ENCODE assay signal across 11 cellular contexts in the genomic region with DNA sequence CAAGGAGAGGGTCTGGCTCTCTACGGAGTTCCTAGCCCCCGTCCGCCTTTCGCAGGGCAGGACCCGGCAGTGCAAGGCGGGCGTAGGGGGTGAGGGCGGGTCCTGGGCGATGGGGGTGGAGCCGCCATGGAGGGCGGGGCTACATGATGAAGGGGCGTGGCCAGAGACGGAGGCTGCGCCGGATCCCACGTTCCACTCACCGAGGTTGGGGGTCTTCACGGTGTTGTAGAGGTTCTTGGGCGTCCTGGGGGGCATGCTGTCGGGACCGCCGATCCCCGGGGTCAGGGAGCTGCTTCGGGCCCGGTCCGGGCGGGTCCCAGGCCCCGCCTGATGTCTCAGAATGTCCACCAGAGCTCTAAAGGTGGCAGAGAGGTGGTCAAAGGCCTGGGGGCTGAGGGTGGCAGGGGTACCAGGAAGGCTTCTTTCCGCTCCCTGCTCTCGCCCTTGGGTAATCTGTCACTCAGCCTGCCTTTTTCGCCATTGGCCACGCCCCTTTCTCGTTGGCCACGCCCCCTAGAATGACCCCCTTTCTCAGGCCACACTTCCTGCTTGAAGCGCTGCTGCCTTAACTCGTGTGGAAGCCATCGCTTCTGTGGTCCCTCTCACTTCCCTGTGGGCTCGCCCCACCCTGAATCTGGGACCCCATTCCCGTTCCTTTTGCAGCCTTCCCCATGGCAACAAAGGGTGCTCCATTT. TPM values are rescaled to one million over a fixed set of nuclear protein-coding genes. Genes with fewer than 3 reads are reported as not detected.
DNase-seq lines count a peak whose midpoint lies in the region; ATAC-seq and TF ChIP-seq lines count a peak whose summit lies in the region.
"Had no signal": no experiment of that assay in that cellular context is flagged by ENCODE, and none has a peak within 500 bp of the region (broad histone marks: within the 10 kb centered on the region; RNA-seq: fewer than 3 reads in every experiment).

No MANE protein-coding gene starts in this region.

- H3K4me1 ChIP-seq in mammary epithelial cell (ENCODE audit: insufficient read depth, low read length): peaks cover 5% of the 10 kb centered on the region
- no peaks in the 10 kb centered on the region for H3K4me1 ChIP-seq in breast epithelium

- no peak overlapping the region for H2AFZ ChIP-seq in mammary epithelial cell (ENCODE audit: low read depth, low read length)

- H3K36me3 ChIP-seq in mammary epithelial cell (ENCODE audit: insufficient read depth, low read length) (no peaks in the 10 kb centered on the region), breast epithelium (no peaks in the 10 kb centered on the region)

- no peak for TF ChIP-seq POLR2A in breast epithelium (IDR thresholded peaks at IDR 0.05)
- peak; percentile 28 for TF ChIP-seq POLR2A in erythroblast (IDR thresholded peaks at IDR 0.05; ENCODE audit: low read length)

- ATAC-seq in HG02970 (IDR thresholded peaks at IDR 0.05; ENCODE audit: low FRiP score, unreplicated experiment) (no peak), HG03196 (IDR thresholded peaks at IDR 0.05; ENCODE audit: unreplicated experiment) (no peak)

- H3K9me3 ChIP-seq in mammary epithelial cell (replicated peaks; ENCODE audit: insufficient read depth, low read length) (no peaks in the 10 kb centered on the region), breast epithelium (no peaks in the 10 kb centered on the region)

- BruUV-seq in mammary epithelial cell (replicated peaks; lab: Mats Ljungman, UMichigan): no TSS peak

- peak overlapping the region; percentile 38 for H3K4me2 ChIP-seq in mammary epithelial cell (ENCODE audit: insufficient read depth, low read depth, low read length)

- dilution Hi-C loops in mammary epithelial cell (cut with HindIII; ENCODE audit: low sequenced_read_pairs): no loop called here

- CTCF ChIA-PET in mammary epithelial cell (lab: Charles Lee; ENCODE audit: low non-redundant PET): no interaction called here

- H3K4me3 Mint-ChIP-seq in type B pancreatic cell: peak overlapping the region; percentile 62

- TF ChIP-seq CTCF in mammary epithelial cell (conservative IDR thresholded peaks at IDR 0.05 in 1 of 2, IDR thresholded peaks at IDR 0.05 in 1 of 2; ENCODE audit: extremely low read depth in 1 of 2, insufficient read depth in 1 of 2, low read depth in 1 of 2, low read length in 2 of 2) (no peak), breast epithelium (IDR thresholded peaks at IDR 0.05) (no peak), type B pancreatic cell (conservative IDR thresholded peaks at IDR 0.05) (no peak)

- H3K9me3 Mint-ChIP-seq in type B pancreatic cell: no peaks in the 10 kb centered on the region
- H3K9me3 Mint-ChIP-seq: activated T-helper 2 cell treated with anti-CD3 and anti-CD28 coated beads, Interferon-gamma antibody, Interleukin-2, Interleukin-4, amounts not matched to agents 10 μg/mL and 5 μg/mL and 100 μg/mL, durations not matched to agents 14 hours and 24 hours and 36 hours had no signal

- in situ Hi-C loops in mammary epithelial cell (cut with MboI; ENCODE audit: low sequenced_read_pairs in 2 of 2): no loop called here

- H3K27me3 ChIP-seq in mammary epithelial cell (ENCODE audit: insufficient read depth, low read length) (peaks cover 31% of the 10 kb centered on the region), breast epithelium (peaks cover 20 to 94% of the 10 kb centered on the region in 2 donors)

- H3K9ac ChIP-seq in mammary epithelial cell (ENCODE audit: insufficient read depth, low read length): no peak overlapping the region

- intact Hi-C loops in mammary epithelial cell (cut with micrococcal nuclease): no loop called here
- intact Hi-C loops in breast epithelium (cut with DNase I; ENCODE audit: low total_unique reads): no loop called here

- H3K4me3 ChIP-seq in mammary epithelial cell (replicated peaks in 1 of 3; ENCODE audit: insufficient read depth in 1 of 3, low read depth in 2 of 3, low read length in 3 of 3) (no peak overlapping the region), breast epithelium (no peak overlapping the region)

- no peaks in the 10 kb centered on the region for H3K79me2 ChIP-seq in mammary epithelial cell (ENCODE audit: insufficient read depth, low read length)

- H3K36me3 Mint-ChIP-seq in type B pancreatic cell: peaks cover 8% of the 10 kb centered on the region

- H3K27ac ChIP-seq in mammary epithelial cell (ENCODE audit: insufficient read depth, low read depth, low read length): no peak overlapping the region
- no peak overlapping the region for H3K27ac ChIP-seq in breast epithelium

- DNase-seq in mammary epithelial cell (no peak), breast epithelium (ENCODE audit: low spot score in 2 of 2) (no peak), NCI-H69 (lab: John Stamatoyannopoulos, UW) (peak; percentile 79), erythroblast (lab: John Stamatoyannopoulos, UW) (peak; percentile 58 to 71), type B pancreatic cell (ENCODE audit: extremely low spot score, unreplicated experiment) (no peak), Kasumi-1 (lab: John Stamatoyannopoulos, UW) (no peak)
- DNase-seq: DMS79; effector memory CD4-positive, alpha-beta T cell had no signal

- no peak overlapping the region for H3K27ac Mint-ChIP-seq in type B pancreatic cell
- H3K27ac Mint-ChIP-seq: activated T-helper 2 cell treated with anti-CD3 and anti-CD28 coated beads, Interferon-gamma antibody, Interleukin-2, Interleukin-4, amounts not matched to agents 10 μg/mL and 5 μg/mL and 100 μg/mL, durations not matched to agents 14 hours and 24 hours and 36 hours had no signal

- peaks cover 16% of the 10 kb centered on the region for H3K4me1 Mint-ChIP-seq in type B pancreatic cell (ENCODE audit: unreplicated experiment)

- no peaks in the 10 kb centered on the region for H4K20me1 ChIP-seq in mammary epithelial cell (ENCODE audit: insufficient read depth, low read length)

- peaks cover 80% of the 10 kb centered on the region for H3K27me3 Mint-ChIP-seq in type B pancreatic cell

- WGBS in mammary epithelial cell (ENCODE audit: low coverage, missing lambda C conversion rate): 6% methylated on average over 11 of the region's 39 CpGs

RNA-seq across cellular contexts. Expression of a gene that starts 2.5 kb away (rescaled TPM):
- total RNA-seq in mammary epithelial cell (under 1 TPM in 1 of 2 donors, not detected in 1; 0.05 TPM), breast epithelium (under 1 TPM in 1 of 3 donors, not detected in 2; 0.29 TPM), type B pancreatic cell (ENCODE audit: low replicate concordance) (0.05 and 0.22 TPM in 2 replicates)
- not detected for polyA plus RNA-seq in mammary epithelial cell
- polyA minus RNA-seq in mammary epithelial cell: not detected
- total RNA-seq: activated T-helper 2 cell treated with anti-CD3 and anti-CD28 coated beads, Interferon-gamma antibody, Interleukin-2, Interleukin-4, amounts not matched to agents 10 μg/mL and 5 μg/mL and 100 μg/mL, durations not matched to agents 14 hours and 24 hours and 36 hours had no signal

RNA-seq across cellular contexts. Expression of a gene that starts 20.9 kb away (rescaled TPM):
- total RNA-seq in mammary epithelial cell: 10 to 100 TPM; 38.9 to 65.0 TPM
- polyA plus RNA-seq in mammary epithelial cell: 55.7 TPM
- 17.0 TPM for polyA minus RNA-seq in mammary epithelial cell
- 10 to 100 TPM; 42.7 to 71.5 (median 57.0) TPM for total RNA-seq in breast epithelium
- 44.2 and 47.5 TPM in 2 replicates for total RNA-seq in type B pancreatic cell (ENCODE audit: low replicate concordance)

RNA-seq across cellular contexts. Expression of a gene that starts 24.0 kb away (rescaled TPM):
- total RNA-seq in mammary epithelial cell: not detected
- polyA plus RNA-seq in mammary epithelial cell: not detected
- polyA minus RNA-seq in mammary epithelial cell: not detected
- total RNA-seq in breast epithelium: not detected
- not detected in 2 replicates for total RNA-seq in type B pancreatic cell (ENCODE audit: low replicate concordance)
- total RNA-seq: activated T-helper 2 cell treated with anti-CD3 and anti-CD28 coated beads, Interferon-gamma antibody, Interleukin-2, Interleukin-4, amounts not matched to agents 10 μg/mL and 5 μg/mL and 100 μg/mL, durations not matched to agents 14 hours and 24 hours and 36 hours had no signal

RNA-seq across cellular contexts. Expression of a gene that starts 33.0 kb away (rescaled TPM):
- total RNA-seq in mammary epithelial cell: 100 to 1,000 TPM in 1 of 2 donors, 10 to 100 TPM in 1; 40.0 to 204 TPM
- 108 TPM for polyA plus RNA-seq in mammary epithelial cell
- 113 TPM for polyA minus RNA-seq in mammary epithelial cell
- total RNA-seq in breast epithelium: 1 to 10 TPM; 7.2 to 9.0 (median 8.9) TPM
- 40.7 and 91.3 TPM in 2 replicates for total RNA-seq in type B pancreatic cell (ENCODE audit: low replicate concordance)

RNA-seq across cellular contexts. Expression of a gene that starts 35.9 kb away (rescaled TPM):
- total RNA-seq in mammary epithelial cell: 1 to 10 TPM; 2.7 to 10.0 TPM
- 1.7 TPM for polyA plus RNA-seq in mammary epithelial cell
- 0.62 TPM for polyA minus RNA-seq in mammary epithelial cell
- total RNA-seq in breast epithelium: 1 to 10 TPM; 2.1 to 4.4 (median 4.3) TPM
- total RNA-seq in type B pancreatic cell (ENCODE audit: low replicate concordance): 10.3 and 13.2 TPM in 2 replicates

Comparison
In these comparisons a context has a peak if more than half of its experiments do, and no peak if none do; other contexts are left out.
1. DNase-seq: peak in NCI-H69 (single experiment) and erythroblast (2 of 2); none in mammary epithelial cell (single experiment), breast epithelium (0 of 2), type B pancreatic cell (single experiment) and Kasumi-1 (0 of 2).